Comparison of ENCODE assay signal across 1 cellular context in genomic region chr20:3101737-3102574, GRCh38.
TF ChIP-seq lines count a peak whose summit lies in the region.

No MANE protein-coding gene starts in this region.

TF ChIP-seq in GM23338, 12 proteins besides CTCF, POLR2A, EP300 and RAD21 (continued from another document):
- TF ChIP-seq ZNF462 (CRISPR knock-in tag; IDR thresholded peaks at IDR 0.05) (no peak), NANOG (IDR thresholded peaks at IDR 0.05; ENCODE audit: borderline replicate concordance) (no peak), JUNB (IDR thresholded peaks at IDR 0.05; ENCODE audit: unreplicated experiment) (no peak), ETS1 (IDR thresholded peaks at IDR 0.05) (no peak), POLR2AphosphoS5 (IDR thresholded peaks at IDR 0.05; ENCODE audit: low read depth) (no peak)
TF ChIP-seq in GM23338: peak in this region for 0.
